10 cellular contexts compared by ENCODE assay signal in the genomic region with DNA sequence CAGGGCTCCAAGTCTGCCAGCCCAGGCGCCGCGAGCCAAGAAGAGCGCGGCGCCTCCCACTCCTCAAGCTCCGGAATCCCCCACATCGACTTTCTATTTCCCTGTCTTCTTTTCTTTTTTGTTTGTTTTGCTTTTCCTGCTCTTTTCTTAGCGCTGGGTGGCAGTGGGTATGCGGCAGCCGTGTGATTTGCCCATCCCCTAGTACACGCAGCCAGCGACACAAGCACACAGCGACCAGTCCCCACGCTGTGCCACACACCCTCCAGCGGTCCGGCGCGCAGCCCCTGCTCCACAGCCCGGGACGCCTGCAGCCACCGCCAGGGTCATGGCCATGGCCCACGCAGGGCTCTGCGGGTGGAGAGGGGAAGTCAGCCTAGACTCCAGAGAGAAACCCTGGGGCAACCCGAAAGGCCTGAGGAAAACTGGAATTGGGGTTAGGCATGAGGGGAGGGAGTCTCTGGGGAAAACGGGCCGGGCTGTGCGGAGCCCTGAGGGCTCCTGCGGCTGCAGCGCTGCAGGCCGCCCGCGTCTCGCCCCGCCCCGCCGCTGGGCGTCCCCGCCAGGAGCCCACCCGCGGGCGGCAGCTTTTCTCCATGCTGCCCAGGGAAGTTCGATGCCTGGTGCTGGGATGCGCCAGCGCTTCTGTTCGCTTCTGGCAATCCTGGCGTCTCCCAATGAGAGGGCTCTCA. TPM values are rescaled to one million over a fixed set of nuclear protein-coding genes. Genes with fewer than 3 reads are reported as not detected.
A peak's percentile ranks its signal among the peaks of the same experiment; 100 is the strongest.
DNase-seq lines count a peak whose midpoint lies in the region; FAIRE-seq and TF ChIP-seq lines count a peak whose summit lies in the region.
"Had no signal": no experiment of that assay in that cellular context is flagged by ENCODE, and none has a peak within 500 bp of the region (broad histone marks: within the 10 kb centered on the region; RNA-seq: fewer than 3 reads in every experiment).

No MANE protein-coding gene starts in this region.

- POLR2A ChIA-PET in A673 (lab: Charles Lee; ENCODE audit: low non-redundant PET), result no interaction called here
- POLR2A ChIA-PET in GM10248 (lab: Yijun Ruan, JAX), result no interaction called here

- H3K4me3 ChIP-seq in A673 (ENCODE audit: low read depth, low read length, poor library complexity, severe bottlenecking) (peak overlapping the region; percentile 52), NT2/D1 (ENCODE audit: insufficient read length, low read depth) (peak overlapping the region; percentile 18), foreskin fibroblast (ENCODE audit: low read depth in 1 of 2, low read length in 2 of 2) (peak overlapping the region; percentile 51 to 75), neural cell (ENCODE audit: low read length) (peak overlapping the region; percentile 78)

- no peak for TF ChIP-seq RAD21 in neural cell (conservative IDR thresholded peaks at IDR 0.05)

- H3K27me3 ChIP-seq in A673 (replicated peaks; ENCODE audit: insufficient read depth, low read depth, low read length, poor library complexity) (peaks cover 24% of the 10 kb centered on the region), NT2/D1 (ENCODE audit: insufficient read depth, insufficient read length) (peaks cover 59% of the 10 kb centered on the region), neural cell (ENCODE audit: insufficient read depth, low read depth, low read length) (peaks cover 71% of the 10 kb centered on the region)

- in situ Hi-C loops in G401 (cut with HindIII; ENCODE audit: low sequenced_read_pairs), result no loop called here

- no peaks in the 10 kb centered on the region for H4K20me1 ChIP-seq in neural cell (ENCODE audit: insufficient read depth)

- H3K27ac ChIP-seq in A673 (ENCODE audit: low read depth, low read length, poor library complexity, severe bottlenecking) (no peak overlapping the region), neural cell (ENCODE audit: low read length) (no peak overlapping the region)

- peak overlapping the region; percentile 33 for H3K4me2 ChIP-seq in neural cell (ENCODE audit: low read length)

- no TSS peak for BruUV-seq in A673 (replicated peaks; lab: Mats Ljungman, UMichigan)

- H3K9me3 ChIP-seq in A673 (ENCODE audit: low read depth, low read length, poor library complexity, severe bottlenecking) (no peaks in the 10 kb centered on the region), NT2/D1 (ENCODE audit: insufficient read depth, low read length) (no peaks in the 10 kb centered on the region), neural cell (ENCODE audit: low read length) (no peaks in the 10 kb centered on the region)

- H2AFZ ChIP-seq in neural cell (ENCODE audit: low read depth, low read length), result no peak overlapping the region

- peak; percentile 21 for DNase-seq in A673 (ENCODE audit: low spot score)
- DNase-seq in NT2/D1 (ENCODE audit: low read depth, low spot score), result no peak
- DNase-seq in foreskin fibroblast, result peak in 1 of 2 donors; percentile 22
- DNase-seq in G401 (ENCODE audit: low spot score), result no peak
- DNase-seq in RKO (ENCODE audit: low spot score), result no peak
- DNase-seq in D721Med (ENCODE audit: insufficient read length, low spot score), result no peak
- no peak for DNase-seq in GM10248 (ENCODE audit: extremely low spot score)
- DNase-seq: NCI-H2029 treated with DMSO at 0.1 percent for 48 hours had no signal

- no peaks in the 10 kb centered on the region for H3K36me3 ChIP-seq in A673 (ENCODE audit: insufficient read depth, low read length, poor library complexity, severe bottlenecking)
- no peaks in the 10 kb centered on the region for H3K36me3 ChIP-seq in NT2/D1 (ENCODE audit: insufficient read depth, insufficient read length, low read length)
- no peaks in the 10 kb centered on the region for H3K36me3 ChIP-seq in neural cell (ENCODE audit: insufficient read depth, low read length)

- no peak overlapping the region for H3K9ac ChIP-seq in NT2/D1 (ENCODE audit: insufficient read length, low read depth)
- no peak overlapping the region for H3K9ac ChIP-seq in neural cell (ENCODE audit: low read length)

- H3K79me2 ChIP-seq in neural cell (replicated peaks; ENCODE audit: insufficient read depth, low read length), result no peaks in the 10 kb centered on the region

- TF ChIP-seq EP300 in neural cell (conservative IDR thresholded peaks at IDR 0.05; ENCODE audit: poor library complexity, severe bottlenecking), result no peak

- no peak for TF ChIP-seq CTCF in A673 (conservative IDR thresholded peaks at IDR 0.05; ENCODE audit: low read depth, low read length)
- TF ChIP-seq CTCF in foreskin fibroblast (IDR thresholded peaks at IDR 0.05; ENCODE audit: low read depth, low read length), result no peak
- peak; percentile 14 for TF ChIP-seq CTCF in neural cell (IDR thresholded peaks at IDR 0.05; ENCODE audit: poor library complexity, severe bottlenecking)
- TF ChIP-seq CTCF in D721Med (IDR thresholded peaks at IDR 0.05; ENCODE audit: insufficient read depth, missing control alignments), result no peak
- TF ChIP-seq CTCF in GM10248 (IDR thresholded peaks at IDR 0.05; ENCODE audit: control extremely low read depth, extremely low read depth, low read depth, missing control alignments), result no peak

- intact Hi-C loops in A673 (cut with micrococcal nuclease; ENCODE audit: unreplicated experiment), result loop anchor here (1.0 to 10.0 kb wide), 5 partner anchors 38 to 1069 kb away; no protein-coding TSS in a partner anchor

- no peaks in the 10 kb centered on the region for H3K9me2 ChIP-seq in neural cell (ENCODE audit: insufficient read depth, low read length)

- H3F3A ChIP-seq in neural cell (ENCODE audit: insufficient read depth, low read length, poor library complexity, severe bottlenecking), result no peaks in the 10 kb centered on the region

- H3K4me1 ChIP-seq in A673 (ENCODE audit: insufficient read depth, low read length, poor library complexity, severe bottlenecking), result peaks cover 14% of the 10 kb centered on the region
- no peaks in the 10 kb centered on the region for H3K4me1 ChIP-seq in NT2/D1 (ENCODE audit: insufficient read depth, insufficient read length)

- no peak for FAIRE-seq in D721Med (lab: Jason Lieb, UNC)

- CTCF ChIA-PET in A673 (lab: Charles Lee) (no interaction called here), GM10248 (lab: Yijun Ruan, JAX) (interaction anchor here (1.1 kb wide), 1 partner anchor 10 kb away, joined by 3 read pairs; no protein-coding TSS in a partner anchor)

TF ChIP-seq in neural cell, 6 proteins besides CTCF, POLR2A, EP300 and RAD21:
- TF ChIP-seq, protein P1, sequence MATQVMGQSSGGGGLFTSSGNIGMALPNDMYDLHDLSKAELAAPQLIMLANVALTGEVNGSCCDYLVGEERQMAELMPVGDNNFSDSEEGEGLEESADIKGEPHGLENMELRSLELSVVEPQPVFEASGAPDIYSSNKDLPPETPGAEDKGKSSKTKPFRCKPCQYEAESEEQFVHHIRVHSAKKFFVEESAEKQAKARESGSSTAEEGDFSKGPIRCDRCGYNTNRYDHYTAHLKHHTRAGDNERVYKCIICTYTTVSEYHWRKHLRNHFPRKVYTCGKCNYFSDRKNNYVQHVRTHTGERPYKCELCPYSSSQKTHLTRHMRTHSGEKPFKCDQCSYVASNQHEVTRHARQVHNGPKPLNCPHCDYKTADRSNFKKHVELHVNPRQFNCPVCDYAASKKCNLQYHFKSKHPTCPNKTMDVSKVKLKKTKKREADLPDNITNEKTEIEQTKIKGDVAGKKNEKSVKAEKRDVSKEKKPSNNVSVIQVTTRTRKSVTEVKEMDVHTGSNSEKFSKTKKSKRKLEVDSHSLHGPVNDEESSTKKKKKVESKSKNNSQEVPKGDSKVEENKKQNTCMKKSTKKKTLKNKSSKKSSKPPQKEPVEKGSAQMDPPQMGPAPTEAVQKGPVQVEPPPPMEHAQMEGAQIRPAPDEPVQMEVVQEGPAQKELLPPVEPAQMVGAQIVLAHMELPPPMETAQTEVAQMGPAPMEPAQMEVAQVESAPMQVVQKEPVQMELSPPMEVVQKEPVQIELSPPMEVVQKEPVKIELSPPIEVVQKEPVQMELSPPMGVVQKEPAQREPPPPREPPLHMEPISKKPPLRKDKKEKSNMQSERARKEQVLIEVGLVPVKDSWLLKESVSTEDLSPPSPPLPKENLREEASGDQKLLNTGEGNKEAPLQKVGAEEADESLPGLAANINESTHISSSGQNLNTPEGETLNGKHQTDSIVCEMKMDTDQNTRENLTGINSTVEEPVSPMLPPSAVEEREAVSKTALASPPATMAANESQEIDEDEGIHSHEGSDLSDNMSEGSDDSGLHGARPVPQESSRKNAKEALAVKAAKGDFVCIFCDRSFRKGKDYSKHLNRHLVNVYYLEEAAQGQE (IDR thresholded peaks at IDR 0.05; ENCODE audit: borderline replicate concordance), result no peak
TF ChIP-seq in neural cell: peak in this region for 0.

RNA-seq across cellular contexts. Expression of a gene that starts 2.5 kb away (rescaled TPM):
- 4.6 and 4.8 TPM in 2 replicates for total RNA-seq in A673 (2021)
- 0.05 TPM in 1 of 2 replicates, not detected in the other for polyA plus RNA-seq in neural cell
- polyA minus RNA-seq in neural cell, result 0.49 and 1.3 TPM in 2 replicates
- under 0.01 and 0.06 TPM in 2 replicates for total RNA-seq in G401 (2014; rRNA removed; shearing (Covaris generic))
- total RNA-seq: T-helper 2 cell treated with Interferon-gamma antibody and Interleukin-4, amounts not matched to agents 100 ng/mL and 5 ng/mL, for 36 hours had no signal

Comparison
In these comparisons a context has a peak if more than half of its experiments do, and no peak if none do; other contexts are left out.
1. H3K4me3 ChIP-seq: peak in every context shown above with its lines; median percentile 78 in neural cell; 63 in foreskin fibroblast; 52 in A673; 18 in NT2/D1.